In genomic region chr1:9438431-9439073, GRCh38 we compare ENCODE assay signal across 7 cellular contexts.
DNase-seq lines count a peak whose midpoint lies in the region; ATAC-seq, FAIRE-seq and TF ChIP-seq lines count a peak whose summit lies in the region.

No MANE protein-coding gene starts in this region.

- H3K36me3 ChIP-seq in MG63 (no peaks in the 10 kb centered on the region), bronchial epithelial cell (ENCODE audit: control insufficient read depth, insufficient read depth, low read length) (no peaks in the 10 kb centered on the region), liver (ENCODE audit: control insufficient read depth in 4 of 4, insufficient read depth in 3 of 4, low read depth in 1 of 4, low read length in 3 of 4) (no peaks in the 10 kb centered on the region), transverse colon (no peaks in the 10 kb centered on the region)

- peak overlapping the region; percentile 87 to 88 for H3K27ac ChIP-seq in liver (ENCODE audit: low read depth in 1 of 2, low read length in 2 of 2)
- peak overlapping the region; percentile 70 to 83 (median 78) for H3K27ac ChIP-seq in transverse colon

- TF ChIP-seq CTCF in bronchial epithelial cell (IDR thresholded peaks at IDR 0.05; ENCODE audit: insufficient read depth, low read length, severe bottlenecking) (no peak), liver (IDR thresholded peaks at IDR 0.05; ENCODE audit: low read depth, low read length, missing input control) (no peak), transverse colon (IDR thresholded peaks at IDR 0.05) (no peak)

- peak overlapping the region in 1 of 2 donors; percentile 7 for H3K9ac ChIP-seq in liver (ENCODE audit: low read depth in 1 of 2, low read length in 2 of 2)

- H3K4me1 ChIP-seq in liver (ENCODE audit: control insufficient read depth in 4 of 4, insufficient read depth in 4 of 4, low read length in 3 of 4): peaks cover 28 to 76% (median 44%) of the 10 kb centered on the region in 4 donors
- peaks cover 10 to 53% (median 25%) of the 10 kb centered on the region in 4 donors for H3K4me1 ChIP-seq in transverse colon

- intact Hi-C loops in transverse colon (cut with DNase I; ENCODE audit: low total_unique reads): no loop called here

- H3K27me3 ChIP-seq in MG63 (no peaks in the 10 kb centered on the region), bronchial epithelial cell (ENCODE audit: control insufficient read depth, insufficient read depth, low read length) (no peaks in the 10 kb centered on the region), liver (ENCODE audit: control insufficient read depth in 4 of 4, insufficient read depth in 4 of 4, low read length in 3 of 4) (no peaks in the 10 kb centered on the region), transverse colon (no peaks in the 10 kb centered on the region)

- WGBS in liver: 26% methylated on average over 12 of the region's 12 CpGs
- 71 to 100% methylated on average over 2 to 12 of the region's 12 CpGs for WGBS in transverse colon (ENCODE audit: low coverage in 1 of 2), 2 donors

- H3K4me3 ChIP-seq in MG63 (no peak overlapping the region), bronchial epithelial cell (ENCODE audit: low read depth, low read length) (no peak overlapping the region), liver (ENCODE audit: low read depth in 1 of 3, low read length in 3 of 3) (no peak overlapping the region), transverse colon (no peak overlapping the region)

- peak; percentile 11 to 46 for TF ChIP-seq RAD21 in liver (IDR thresholded peaks at IDR 0.05)

- no peak for FAIRE-seq in bronchial epithelial cell (lab: Jason Lieb, UNC)

- DNase-seq in MG63: peak; percentile 92
- DNase-seq in bronchial epithelial cell (ENCODE audit: low read depth): peak; percentile 94
- peak; percentile 39 for DNase-seq in transverse colon
- no peak for DNase-seq in stimulated activated naive CD8-positive, alpha-beta T cell treated with anti-CD3 and anti-CD28 coated beads, Interleukin-15, Interleukin-2, amounts not matched to agents 100 U/mL and 50 U/mL, for 24 hours

- in situ Hi-C loops in transverse colon (cut with MboI; ENCODE audit: low pct_ligation_motif_present in 1 of 4, low pct_unique_long_range_greater_than_20kb in 1 of 4, low sequenced_read_pairs in 3 of 4): no loop called here

- ATAC-seq in GM21619 (IDR thresholded peaks at IDR 0.05; ENCODE audit: unreplicated experiment) (no peak), GM19455 (IDR thresholded peaks at IDR 0.05; ENCODE audit: unreplicated experiment) (no peak)
- no peak for ATAC-seq in stimulated activated naive CD8-positive, alpha-beta T cell treated with anti-CD3 and anti-CD28 coated beads, Interleukin-15, Interleukin-2, amounts not matched to agents 100 U/mL and 50 U/mL, for 24 hours

- no peaks in the 10 kb centered on the region for H3K9me3 ChIP-seq in MG63
- no peaks in the 10 kb centered on the region for H3K9me3 ChIP-seq in liver (ENCODE audit: control insufficient read depth in 4 of 4, low read length in 3 of 4)
- no peaks in the 10 kb centered on the region for H3K9me3 ChIP-seq in transverse colon

- TF ChIP-seq EP300 in transverse colon (IDR thresholded peaks at IDR 0.05; ENCODE audit: low read depth): no peak

- TF ChIP-seq POLR2A in transverse colon (IDR thresholded peaks at IDR 0.05): no peak

TF ChIP-seq in liver, 16 proteins besides CTCF, POLR2A, EP300 and RAD21:
- TF ChIP-seq HNF4G (IDR thresholded peaks at IDR 0.05) (no peak), REST (IDR thresholded peaks at IDR 0.05) (peak; percentile 32), JUND (IDR thresholded peaks at IDR 0.05) (peak; percentile 84 to 94), SP1 (IDR thresholded peaks at IDR 0.05) (peak; percentile 90), NR2F2 (IDR thresholded peaks at IDR 0.05) (no peak), TAF1 (conservative IDR thresholded peaks at IDR 0.05) (no peak), RXRA (IDR thresholded peaks at IDR 0.05) (peak; percentile 76 to 92), GABPA (IDR thresholded peaks at IDR 0.05 in 1 of 2, conservative IDR thresholded peaks at IDR 0.05 in 1 of 2) (peak in 1 of 2 donors; percentile 24), FOXA2 (IDR thresholded peaks at IDR 0.05) (peak; percentile 81), YY1 (IDR thresholded peaks at IDR 0.05) (peak; percentile 84), HNF4A (conservative IDR thresholded peaks at IDR 0.05) (peak; percentile 72 to 76), ATF3 (IDR thresholded peaks at IDR 0.05) (no peak), EGR1 (IDR thresholded peaks at IDR 0.05; ENCODE audit: low read depth in 2 of 2) (peak in 1 of 2 donors; percentile 70), FOXA1 (IDR thresholded peaks at IDR 0.05) (peak; percentile 61)
- TF ChIP-seq, protein P1, sequence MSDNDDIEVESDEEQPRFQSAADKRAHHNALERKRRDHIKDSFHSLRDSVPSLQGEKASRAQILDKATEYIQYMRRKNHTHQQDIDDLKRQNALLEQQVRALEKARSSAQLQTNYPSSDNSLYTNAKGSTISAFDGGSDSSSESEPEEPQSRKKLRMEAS (IDR thresholded peaks at IDR 0.05): peak; percentile 86
- TF ChIP-seq, protein P2, sequence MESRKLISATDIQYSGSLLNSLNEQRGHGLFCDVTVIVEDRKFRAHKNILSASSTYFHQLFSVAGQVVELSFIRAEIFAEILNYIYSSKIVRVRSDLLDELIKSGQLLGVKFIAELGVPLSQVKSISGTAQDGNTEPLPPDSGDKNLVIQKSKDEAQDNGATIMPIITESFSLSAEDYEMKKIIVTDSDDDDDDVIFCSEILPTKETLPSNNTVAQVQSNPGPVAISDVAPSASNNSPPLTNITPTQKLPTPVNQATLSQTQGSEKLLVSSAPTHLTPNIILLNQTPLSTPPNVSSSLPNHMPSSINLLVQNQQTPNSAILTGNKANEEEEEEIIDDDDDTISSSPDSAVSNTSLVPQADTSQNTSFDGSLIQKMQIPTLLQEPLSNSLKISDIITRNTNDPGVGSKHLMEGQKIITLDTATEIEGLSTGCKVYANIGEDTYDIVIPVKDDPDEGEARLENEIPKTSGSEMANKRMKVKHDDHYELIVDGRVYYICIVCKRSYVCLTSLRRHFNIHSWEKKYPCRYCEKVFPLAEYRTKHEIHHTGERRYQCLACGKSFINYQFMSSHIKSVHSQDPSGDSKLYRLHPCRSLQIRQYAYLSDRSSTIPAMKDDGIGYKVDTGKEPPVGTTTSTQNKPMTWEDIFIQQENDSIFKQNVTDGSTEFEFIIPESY (IDR thresholded peaks at IDR 0.05): peak; percentile 70
